Comparison of ENCODE assay signal across 1 cellular context in the genomic region with DNA sequence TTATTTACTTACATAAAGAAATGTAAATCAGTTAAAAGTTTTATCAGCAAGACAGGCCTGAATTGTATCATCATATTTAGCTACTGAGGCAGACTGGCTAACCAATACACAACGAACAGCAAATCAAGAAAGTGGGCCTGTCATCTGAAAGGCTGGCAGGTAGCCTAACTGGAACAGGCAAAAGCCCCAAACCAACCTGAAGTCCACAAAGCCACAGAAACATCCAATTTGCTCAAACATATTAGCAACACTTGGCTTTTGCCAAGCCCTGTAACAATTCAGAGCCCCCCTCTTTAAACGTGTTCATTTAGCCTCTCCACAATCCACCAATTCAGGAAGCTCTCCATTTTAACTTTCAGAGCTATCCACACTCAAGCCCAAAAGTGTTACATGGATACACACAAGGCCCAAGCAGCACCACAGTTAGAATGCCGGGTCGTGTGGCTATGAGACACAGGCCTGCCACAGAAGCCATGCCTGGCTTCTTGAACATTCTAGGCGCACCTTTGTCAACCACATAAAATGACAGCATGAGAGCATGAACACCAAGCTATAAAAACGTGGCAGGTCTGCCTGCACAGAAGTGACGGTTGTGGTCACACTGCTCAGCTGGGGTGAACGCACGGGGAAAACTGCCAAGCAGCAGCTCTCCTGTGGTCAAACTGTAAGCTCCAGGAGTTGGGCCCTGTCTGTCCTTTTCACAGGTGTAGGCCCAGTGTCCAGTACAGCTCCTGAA.
TF ChIP-seq lines count a peak whose summit lies in the region.

No MANE protein-coding gene starts in this region.

TF ChIP-seq in WTC11, 78 proteins besides CTCF, POLR2A, EP300 and RAD21 (continued from another document):
- TF ChIP-seq, protein P1, sequence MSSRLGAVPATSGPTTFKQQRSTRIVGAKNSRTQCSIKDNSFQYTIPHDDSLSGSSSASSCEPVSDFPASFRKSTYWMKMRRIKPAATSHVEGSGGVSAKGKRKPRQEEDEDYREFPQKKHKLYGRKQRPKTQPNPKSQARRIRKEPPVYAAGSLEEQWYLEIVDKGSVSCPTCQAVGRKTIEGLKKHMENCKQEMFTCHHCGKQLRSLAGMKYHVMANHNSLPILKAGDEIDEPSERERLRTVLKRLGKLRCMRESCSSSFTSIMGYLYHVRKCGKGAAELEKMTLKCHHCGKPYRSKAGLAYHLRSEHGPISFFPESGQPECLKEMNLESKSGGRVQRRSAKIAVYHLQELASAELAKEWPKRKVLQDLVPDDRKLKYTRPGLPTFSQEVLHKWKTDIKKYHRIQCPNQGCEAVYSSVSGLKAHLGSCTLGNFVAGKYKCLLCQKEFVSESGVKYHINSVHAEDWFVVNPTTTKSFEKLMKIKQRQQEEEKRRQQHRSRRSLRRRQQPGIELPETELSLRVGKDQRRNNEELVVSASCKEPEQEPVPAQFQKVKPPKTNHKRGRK (CRISPR knock-in tag; IDR thresholded peaks at IDR 0.05; ENCODE audit: borderline replicate concordance) = no peak
